ENCODE assay signal across 28 cellular contexts in genomic region chr6:150537481-150537880, GRCh38.
DNase-seq lines count a peak whose midpoint lies in the region; ATAC-seq and TF ChIP-seq lines count a peak whose summit lies in the region.
"Had no signal": no experiment of that assay in that cellular context is flagged by ENCODE, and none has a peak within 500 bp of the region (broad histone marks: within the 10 kb centered on the region; RNA-seq: fewer than 3 reads in every experiment).

No MANE protein-coding gene starts in this region.

- 40 to 43% methylated on average over 4 of the region's 4 CpGs for WGBS in gastroesophageal sphincter (ENCODE audit: low coverage in 1 of 2), 2 donors
- 42% methylated on average over 4 of the region's 4 CpGs for WGBS in suprapubic skin

- no peak overlapping the region for H3K27ac Mint-ChIP-seq in CD8-positive, alpha-beta memory T cell
- H3K27ac Mint-ChIP-seq: naive thymus-derived CD8-positive, alpha-beta T cell had no signal

- H3K36me3 ChIP-seq in left ventricle myocardium inferior (no peaks in the 10 kb centered on the region), gastroesophageal sphincter (no peaks in the 10 kb centered on the region), suprapubic skin (no peaks in the 10 kb centered on the region)
- H3K36me3 ChIP-seq in CD8-positive, alpha-beta memory T cell (ENCODE audit: insufficient read depth, low read length): no peaks in the 10 kb centered on the region
- H3K36me3 ChIP-seq: brain microvascular endothelial cell, esophagus squamous epithelium, pancreas had no signal

- H3K9me3 ChIP-seq in left ventricle myocardium inferior (replicated peaks) (no peaks in the 10 kb centered on the region), gastroesophageal sphincter (no peaks in the 10 kb centered on the region), suprapubic skin (no peaks in the 10 kb centered on the region)
- no peaks in the 10 kb centered on the region for H3K9me3 ChIP-seq in CD8-positive, alpha-beta memory T cell (ENCODE audit: low read length)
- H3K9me3 ChIP-seq: esophagus squamous epithelium, pancreas, testis had no signal

- H3K4me3 ChIP-seq in left ventricle myocardium inferior: no peak overlapping the region
- no peak overlapping the region for H3K4me3 ChIP-seq in gastroesophageal sphincter
- no peak overlapping the region for H3K4me3 ChIP-seq in suprapubic skin
- no peak overlapping the region for H3K4me3 ChIP-seq in CD8-positive, alpha-beta memory T cell (ENCODE audit: low read length)
- H3K4me3 ChIP-seq: coronary artery, esophagus squamous epithelium, pancreas, testis had no signal

- DNase-seq in left ventricle myocardium inferior (no peak), cardiac septum (ENCODE audit: low spot score) (no peak), occipital lobe (lab: John Stamatoyannopoulos, UW) (peak; percentile 10), suprapubic skin (ENCODE audit: low spot score in 2 of 2) (no peak), AG08395 (ENCODE audit: low spot score) (no peak)
- DNase-seq in CD8-positive, alpha-beta memory T cell: no peak
- DNase-seq: activated CD4-positive, alpha-beta T cell treated with anti-CD3 and anti-CD28 coated beads for 4 hours; activated CD8-positive, alpha-beta memory T cell treated with anti-CD3 and anti-CD28 coated beads for 24 hours; activated gamma-delta T cell; activated T-cell treated with anti-CD3 and anti-CD28 coated beads, Interleukin-2, amount 50 U/mL, for 1 hour; brain microvascular endothelial cell; esophagus squamous epithelium; IMR-90; left colon; mesendoderm; naive thymus-derived CD8-positive, alpha-beta T cell; NCI-H1105; NCI-H2029; NCI-H226; NCI-H82; pancreas; stimulated activated CD4-positive, alpha-beta T cell treated with anti-CD3 and anti-CD28 coated beads, Interleukin-2, amount 100 ng/mL, for 24 hours; testis had no signal

- H3K36me3 Mint-ChIP-seq in CD8-positive, alpha-beta memory T cell: no peaks in the 10 kb centered on the region
- H3K36me3 Mint-ChIP-seq: naive thymus-derived CD8-positive, alpha-beta T cell had no signal

- no peaks in the 10 kb centered on the region for H3K4me1 Mint-ChIP-seq in CD8-positive, alpha-beta memory T cell
- H3K4me1 Mint-ChIP-seq: naive thymus-derived CD8-positive, alpha-beta T cell had no signal

- TF ChIP-seq CTCF in left ventricle myocardium inferior (IDR thresholded peaks at IDR 0.05; ENCODE audit: borderline replicate concordance): no peak
- no peak for TF ChIP-seq CTCF in gastroesophageal sphincter (IDR thresholded peaks at IDR 0.05)
- no peak for TF ChIP-seq CTCF in suprapubic skin (IDR thresholded peaks at IDR 0.05)

- H3K27me3 ChIP-seq in left ventricle myocardium inferior (ENCODE audit: low read depth) (no peaks in the 10 kb centered on the region), gastroesophageal sphincter (no peaks in the 10 kb centered on the region), suprapubic skin (peaks cover under 1% of the 10 kb centered on the region)
- H3K27me3 ChIP-seq in CD8-positive, alpha-beta memory T cell (ENCODE audit: insufficient read depth, low read length, poor library complexity, severe bottlenecking): no peaks in the 10 kb centered on the region
- H3K27me3 ChIP-seq: brain microvascular endothelial cell, pancreas, testis had no signal

- TF ChIP-seq EP300 in gastroesophageal sphincter (IDR thresholded peaks at IDR 0.05): no peak
- no peak for TF ChIP-seq EP300 in suprapubic skin (IDR thresholded peaks at IDR 0.05)

- ATAC-seq in gastroesophageal sphincter (no peak), GM18502 (IDR thresholded peaks at IDR 0.05; ENCODE audit: poor library complexity, unreplicated experiment) (no peak)
- ATAC-seq: left colon; naive thymus-derived CD8-positive, alpha-beta T cell had no signal

- H3K27ac ChIP-seq in left ventricle myocardium inferior (replicated peaks): peak overlapping the region; percentile 73
- peak overlapping the region in 3 of 4 donors; percentile 8 to 31 (median 24) for H3K27ac ChIP-seq in gastroesophageal sphincter
- peak overlapping the region; percentile 32 for H3K27ac ChIP-seq in suprapubic skin
- H3K27ac ChIP-seq in CD8-positive, alpha-beta memory T cell (ENCODE audit: low read depth, low read length): no peak overlapping the region
- H3K27ac ChIP-seq: brain microvascular endothelial cell, C4-2B, coronary artery, pancreas, RWPE1, testis had no signal

- CTCF ChIA-PET in CD8-positive, alpha-beta memory T cell (lab: Charles Lee): interaction anchor here (1.2 kb wide), 1 partner anchor 12 kb away, joined by 3 read pairs; no protein-coding TSS in a partner anchor

- peaks cover 0 to 1% (median 0%) of the 10 kb centered on the region in 5 donors for H3K9me3 Mint-ChIP-seq in CD8-positive, alpha-beta memory T cell
- H3K9me3 Mint-ChIP-seq: naive thymus-derived CD8-positive, alpha-beta T cell had no signal

- no peak overlapping the region for H3K4me3 Mint-ChIP-seq in CD8-positive, alpha-beta memory T cell
- H3K4me3 Mint-ChIP-seq: naive thymus-derived CD8-positive, alpha-beta T cell had no signal

- H3K4me1 ChIP-seq in left ventricle myocardium inferior (peaks cover 32% of the 10 kb centered on the region), gastroesophageal sphincter (peaks cover 0 to 11% (median 6%) of the 10 kb centered on the region in 3 donors), suprapubic skin (peaks cover 17% of the 10 kb centered on the region)
- H3K4me1 ChIP-seq in CD8-positive, alpha-beta memory T cell (ENCODE audit: insufficient read depth, low read length): no peaks in the 10 kb centered on the region
- H3K4me1 ChIP-seq: testis had no signal

- intact Hi-C loops in left ventricle myocardium inferior (cut with micrococcal nuclease): no loop called here
- intact Hi-C loops in cardiac septum (cut with DNase I): no loop called here

- POLR2A ChIA-PET in CD8-positive, alpha-beta memory T cell (lab: Charles Lee): no interaction called here

- peaks cover 0 to 18% of the 10 kb centered on the region in 2 donors for H3K27me3 Mint-ChIP-seq in CD8-positive, alpha-beta memory T cell

- no peak for TF ChIP-seq POLR2A in gastroesophageal sphincter (IDR thresholded peaks at IDR 0.05)
- TF ChIP-seq POLR2A in suprapubic skin (IDR thresholded peaks at IDR 0.05): no peak
